2 cellular contexts compared by ENCODE assay signal in genomic region chr5:143547342-143547741, GRCh38.
TF ChIP-seq lines count a peak whose summit lies in the region.

No MANE protein-coding gene starts in this region.

TF ChIP-seq in HepG2, 621 proteins besides CTCF, POLR2A, EP300 and RAD21 (continued from another document and continues in another):
- no peak for TF ChIP-seq NFKBIZ (CRISPR knock-in tag; IDR thresholded peaks at IDR 0.05)
- TF ChIP-seq NCOA1 (CRISPR knock-in tag; IDR thresholded peaks at IDR 0.05): no peak
- TF ChIP-seq CCDC6 (CRISPR knock-in tag; IDR thresholded peaks at IDR 0.05): no peak
- TF ChIP-seq HCFC1 (IDR thresholded peaks at IDR 0.05; ENCODE audit: low read depth, low read length): no peak
- peak; percentile 78; the same call in 1 of the 2 replicates for TF ChIP-seq GATA4 (IDR thresholded peaks at IDR 0.05; ENCODE audit: borderline replicate concordance, low read depth)
- no peak for TF ChIP-seq ZNF549 (CRISPR knock-in tag; IDR thresholded peaks at IDR 0.05)
- no peak for TF ChIP-seq ZNF263 (CRISPR knock-in tag; IDR thresholded peaks at IDR 0.05)
- no peak for TF ChIP-seq ZNF788 (CRISPR knock-in tag; IDR thresholded peaks at IDR 0.05; ENCODE audit: borderline replicate concordance)
- no peak for TF ChIP-seq ZMAT3 (CRISPR knock-in tag; conservative IDR thresholded peaks at IDR 0.05)
- TF ChIP-seq TCF12 (IDR thresholded peaks at IDR 0.05): no peak
- no peak for TF ChIP-seq TCF12 (CRISPR knock-in tag; IDR thresholded peaks at IDR 0.05)
- peak; percentile 76; the same call in 1 of the 2 replicates for TF ChIP-seq ZNF331 (CRISPR knock-in tag; IDR thresholded peaks at IDR 0.05)
- no peak for TF ChIP-seq SSRP1 (CRISPR knock-in tag; IDR thresholded peaks at IDR 0.05)
- no peak for TF ChIP-seq FLYWCH1 (CRISPR knock-in tag; IDR thresholded peaks at IDR 0.05)
- no peak for TF ChIP-seq ZNF224 (CRISPR knock-in tag; IDR thresholded peaks at IDR 0.05)
- peak; percentile 87 for TF ChIP-seq MEF2D (CRISPR knock-in tag; IDR thresholded peaks at IDR 0.05)
- TF ChIP-seq DMTF1 (CRISPR knock-in tag; IDR thresholded peaks at IDR 0.05): no peak
- no peak for TF ChIP-seq ZNF282 (IDR thresholded peaks at IDR 0.05; ENCODE audit: partially characterized antibody)
- no peak for TF ChIP-seq ZNF766 (CRISPR knock-in tag; IDR thresholded peaks at IDR 0.05; ENCODE audit: borderline replicate concordance)
- TF ChIP-seq ASH2L (IDR thresholded peaks at IDR 0.05; ENCODE audit: insufficient read length, low read depth, low read length): no peak
- TF ChIP-seq, protein P1, sequence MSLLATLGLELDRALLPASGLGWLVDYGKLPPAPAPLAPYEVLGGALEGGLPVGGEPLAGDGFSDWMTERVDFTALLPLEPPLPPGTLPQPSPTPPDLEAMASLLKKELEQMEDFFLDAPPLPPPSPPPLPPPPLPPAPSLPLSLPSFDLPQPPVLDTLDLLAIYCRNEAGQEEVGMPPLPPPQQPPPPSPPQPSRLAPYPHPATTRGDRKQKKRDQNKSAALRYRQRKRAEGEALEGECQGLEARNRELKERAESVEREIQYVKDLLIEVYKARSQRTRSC (CRISPR knock-in tag; IDR thresholded peaks at IDR 0.05; ENCODE audit: low read depth): no peak
- peak; percentile 49; the same call in 1 of the 2 replicates for TF ChIP-seq ZNF878 (CRISPR knock-in tag; IDR thresholded peaks at IDR 0.05)
- no peak for TF ChIP-seq ZC3H4 (CRISPR knock-in tag; IDR thresholded peaks at IDR 0.05; ENCODE audit: borderline replicate concordance)
- TF ChIP-seq THYN1 (CRISPR knock-in tag; IDR thresholded peaks at IDR 0.05; ENCODE audit: borderline replicate concordance, low read depth): no peak
- no peak for TF ChIP-seq CAMTA2 (CRISPR knock-in tag; IDR thresholded peaks at IDR 0.05; ENCODE audit: borderline replicate concordance)
- TF ChIP-seq KLF12 (CRISPR knock-in tag; IDR thresholded peaks at IDR 0.05; ENCODE audit: borderline replicate concordance): no peak
- peak; percentile 86; the same call in 1 of the 2 replicates for TF ChIP-seq SALL1 (CRISPR knock-in tag; IDR thresholded peaks at IDR 0.05)
- no peak for TF ChIP-seq MAZ (IDR thresholded peaks at IDR 0.05; ENCODE audit: borderline replicate concordance, low read depth, low read length)
- no peak for TF ChIP-seq MAZ (CRISPR knock-in tag; IDR thresholded peaks at IDR 0.05; ENCODE audit: low read depth)
- TF ChIP-seq, protein P2, sequence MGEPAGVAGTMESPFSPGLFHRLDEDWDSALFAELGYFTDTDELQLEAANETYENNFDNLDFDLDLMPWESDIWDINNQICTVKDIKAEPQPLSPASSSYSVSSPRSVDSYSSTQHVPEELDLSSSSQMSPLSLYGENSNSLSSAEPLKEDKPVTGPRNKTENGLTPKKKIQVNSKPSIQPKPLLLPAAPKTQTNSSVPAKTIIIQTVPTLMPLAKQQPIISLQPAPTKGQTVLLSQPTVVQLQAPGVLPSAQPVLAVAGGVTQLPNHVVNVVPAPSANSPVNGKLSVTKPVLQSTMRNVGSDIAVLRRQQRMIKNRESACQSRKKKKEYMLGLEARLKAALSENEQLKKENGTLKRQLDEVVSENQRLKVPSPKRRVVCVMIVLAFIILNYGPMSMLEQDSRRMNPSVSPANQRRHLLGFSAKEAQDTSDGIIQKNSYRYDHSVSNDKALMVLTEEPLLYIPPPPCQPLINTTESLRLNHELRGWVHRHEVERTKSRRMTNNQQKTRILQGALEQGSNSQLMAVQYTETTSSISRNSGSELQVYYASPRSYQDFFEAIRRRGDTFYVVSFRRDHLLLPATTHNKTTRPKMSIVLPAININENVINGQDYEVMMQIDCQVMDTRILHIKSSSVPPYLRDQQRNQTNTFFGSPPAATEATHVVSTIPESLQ (CRISPR knock-in tag; conservative IDR thresholded peaks at IDR 0.05): no peak
- TF ChIP-seq NFYB (CRISPR knock-in tag; IDR thresholded peaks at IDR 0.05): no peak
- no peak for TF ChIP-seq THAP8 (CRISPR knock-in tag; IDR thresholded peaks at IDR 0.05; ENCODE audit: borderline replicate concordance)
- no peak for TF ChIP-seq FIP1L1 (IDR thresholded peaks at IDR 0.05; ENCODE audit: borderline replicate concordance, insufficient read depth, low read depth, low read length)
- TF ChIP-seq CEBPG (CRISPR knock-in tag; IDR thresholded peaks at IDR 0.05): peak; percentile 72
- TF ChIP-seq ZBTB20 (CRISPR knock-in tag; IDR thresholded peaks at IDR 0.05; ENCODE audit: borderline replicate concordance, low read depth): peak; percentile 94; the same call in 1 of the 2 replicates

TF ChIP-seq in H1, 55 proteins besides CTCF, POLR2A, EP300 and RAD21 (continued from another document):
- TF ChIP-seq BRCA1 (IDR thresholded peaks at IDR 0.05; ENCODE audit: low read depth, low read length) (no peak), CHD2 (IDR thresholded peaks at IDR 0.05; ENCODE audit: low read length) (no peak), SIN3A (conservative IDR thresholded peaks at IDR 0.05 in 1 of 2, IDR thresholded peaks at IDR 0.05 in 1 of 2; ENCODE audit: low read depth in 1 of 2, low read length in 2 of 2) (no peak)
- TF ChIP-seq, protein P3, sequence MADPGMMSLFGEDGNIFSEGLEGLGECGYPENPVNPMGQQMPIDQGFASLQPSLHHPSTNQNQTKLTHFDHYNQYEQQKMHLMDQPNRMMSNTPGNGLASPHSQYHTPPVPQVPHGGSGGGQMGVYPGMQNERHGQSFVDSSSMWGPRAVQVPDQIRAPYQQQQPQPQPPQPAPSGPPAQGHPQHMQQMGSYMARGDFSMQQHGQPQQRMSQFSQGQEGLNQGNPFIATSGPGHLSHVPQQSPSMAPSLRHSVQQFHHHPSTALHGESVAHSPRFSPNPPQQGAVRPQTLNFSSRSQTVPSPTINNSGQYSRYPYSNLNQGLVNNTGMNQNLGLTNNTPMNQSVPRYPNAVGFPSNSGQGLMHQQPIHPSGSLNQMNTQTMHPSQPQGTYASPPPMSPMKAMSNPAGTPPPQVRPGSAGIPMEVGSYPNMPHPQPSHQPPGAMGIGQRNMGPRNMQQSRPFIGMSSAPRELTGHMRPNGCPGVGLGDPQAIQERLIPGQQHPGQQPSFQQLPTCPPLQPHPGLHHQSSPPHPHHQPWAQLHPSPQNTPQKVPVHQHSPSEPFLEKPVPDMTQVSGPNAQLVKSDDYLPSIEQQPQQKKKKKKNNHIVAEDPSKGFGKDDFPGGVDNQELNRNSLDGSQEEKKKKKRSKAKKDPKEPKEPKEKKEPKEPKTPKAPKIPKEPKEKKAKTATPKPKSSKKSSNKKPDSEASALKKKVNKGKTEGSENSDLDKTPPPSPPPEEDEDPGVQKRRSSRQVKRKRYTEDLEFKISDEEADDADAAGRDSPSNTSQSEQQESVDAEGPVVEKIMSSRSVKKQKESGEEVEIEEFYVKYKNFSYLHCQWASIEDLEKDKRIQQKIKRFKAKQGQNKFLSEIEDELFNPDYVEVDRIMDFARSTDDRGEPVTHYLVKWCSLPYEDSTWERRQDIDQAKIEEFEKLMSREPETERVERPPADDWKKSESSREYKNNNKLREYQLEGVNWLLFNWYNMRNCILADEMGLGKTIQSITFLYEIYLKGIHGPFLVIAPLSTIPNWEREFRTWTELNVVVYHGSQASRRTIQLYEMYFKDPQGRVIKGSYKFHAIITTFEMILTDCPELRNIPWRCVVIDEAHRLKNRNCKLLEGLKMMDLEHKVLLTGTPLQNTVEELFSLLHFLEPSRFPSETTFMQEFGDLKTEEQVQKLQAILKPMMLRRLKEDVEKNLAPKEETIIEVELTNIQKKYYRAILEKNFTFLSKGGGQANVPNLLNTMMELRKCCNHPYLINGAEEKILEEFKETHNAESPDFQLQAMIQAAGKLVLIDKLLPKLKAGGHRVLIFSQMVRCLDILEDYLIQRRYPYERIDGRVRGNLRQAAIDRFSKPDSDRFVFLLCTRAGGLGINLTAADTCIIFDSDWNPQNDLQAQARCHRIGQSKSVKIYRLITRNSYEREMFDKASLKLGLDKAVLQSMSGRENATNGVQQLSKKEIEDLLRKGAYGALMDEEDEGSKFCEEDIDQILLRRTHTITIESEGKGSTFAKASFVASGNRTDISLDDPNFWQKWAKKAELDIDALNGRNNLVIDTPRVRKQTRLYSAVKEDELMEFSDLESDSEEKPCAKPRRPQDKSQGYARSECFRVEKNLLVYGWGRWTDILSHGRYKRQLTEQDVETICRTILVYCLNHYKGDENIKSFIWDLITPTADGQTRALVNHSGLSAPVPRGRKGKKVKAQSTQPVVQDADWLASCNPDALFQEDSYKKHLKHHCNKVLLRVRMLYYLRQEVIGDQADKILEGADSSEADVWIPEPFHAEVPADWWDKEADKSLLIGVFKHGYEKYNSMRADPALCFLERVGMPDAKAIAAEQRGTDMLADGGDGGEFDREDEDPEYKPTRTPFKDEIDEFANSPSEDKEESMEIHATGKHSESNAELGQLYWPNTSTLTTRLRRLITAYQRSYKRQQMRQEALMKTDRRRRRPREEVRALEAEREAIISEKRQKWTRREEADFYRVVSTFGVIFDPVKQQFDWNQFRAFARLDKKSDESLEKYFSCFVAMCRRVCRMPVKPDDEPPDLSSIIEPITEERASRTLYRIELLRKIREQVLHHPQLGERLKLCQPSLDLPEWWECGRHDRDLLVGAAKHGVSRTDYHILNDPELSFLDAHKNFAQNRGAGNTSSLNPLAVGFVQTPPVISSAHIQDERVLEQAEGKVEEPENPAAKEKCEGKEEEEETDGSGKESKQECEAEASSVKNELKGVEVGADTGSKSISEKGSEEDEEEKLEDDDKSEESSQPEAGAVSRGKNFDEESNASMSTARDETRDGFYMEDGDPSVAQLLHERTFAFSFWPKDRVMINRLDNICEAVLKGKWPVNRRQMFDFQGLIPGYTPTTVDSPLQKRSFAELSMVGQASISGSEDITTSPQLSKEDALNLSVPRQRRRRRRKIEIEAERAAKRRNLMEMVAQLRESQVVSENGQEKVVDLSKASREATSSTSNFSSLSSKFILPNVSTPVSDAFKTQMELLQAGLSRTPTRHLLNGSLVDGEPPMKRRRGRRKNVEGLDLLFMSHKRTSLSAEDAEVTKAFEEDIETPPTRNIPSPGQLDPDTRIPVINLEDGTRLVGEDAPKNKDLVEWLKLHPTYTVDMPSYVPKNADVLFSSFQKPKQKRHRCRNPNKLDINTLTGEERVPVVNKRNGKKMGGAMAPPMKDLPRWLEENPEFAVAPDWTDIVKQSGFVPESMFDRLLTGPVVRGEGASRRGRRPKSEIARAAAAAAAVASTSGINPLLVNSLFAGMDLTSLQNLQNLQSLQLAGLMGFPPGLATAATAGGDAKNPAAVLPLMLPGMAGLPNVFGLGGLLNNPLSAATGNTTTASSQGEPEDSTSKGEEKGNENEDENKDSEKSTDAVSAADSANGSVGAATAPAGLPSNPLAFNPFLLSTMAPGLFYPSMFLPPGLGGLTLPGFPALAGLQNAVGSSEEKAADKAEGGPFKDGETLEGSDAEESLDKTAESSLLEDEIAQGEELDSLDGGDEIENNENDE (IDR thresholded peaks at IDR 0.05; ENCODE audit: insufficient replicate concordance, low read length): no peak
